8 cellular contexts compared by ENCODE assay signal in genomic region chr16:82031116-82032084, GRCh38. TPM values are rescaled to one million over a fixed set of nuclear protein-coding genes. Genes with fewer than 3 reads are reported as not detected.
DNase-seq lines count a peak whose midpoint lies in the region; ATAC-seq and TF ChIP-seq lines count a peak whose summit lies in the region.

No MANE protein-coding gene starts in this region.

- ATAC-seq in Panc1 = no peak
- ATAC-seq in HG02571 (IDR thresholded peaks at IDR 0.05; ENCODE audit: unreplicated experiment) = no peak
- no peak for ATAC-seq in activated naive CD8-positive, alpha-beta T cell treated with anti-CD3 and anti-CD28 coated beads, Interleukin-2, amount 50 U/mL, for 24 hours

- no peak overlapping the region for H3K27ac Mint-ChIP-seq in activated naive CD8-positive, alpha-beta T cell treated with anti-CD3 and anti-CD28 coated beads, Interleukin-2, amount 50 U/mL, for 24 hours

- no peaks in the 10 kb centered on the region for H3K9me3 Mint-ChIP-seq in activated naive CD8-positive, alpha-beta T cell treated with anti-CD3 and anti-CD28 coated beads, Interleukin-2, amount 50 U/mL, for 24 hours

- no peaks in the 10 kb centered on the region for H3K36me3 ChIP-seq in BJ (ENCODE audit: control insufficient read depth, insufficient read depth, low read length)
- no peaks in the 10 kb centered on the region for H3K36me3 ChIP-seq in Panc1 (ENCODE audit: control insufficient read depth, insufficient read depth, low read length)
- H3K36me3 ChIP-seq in tibial artery = no peaks in the 10 kb centered on the region

- peaks cover 22% of the 10 kb centered on the region for H3K27me3 Mint-ChIP-seq in activated naive CD8-positive, alpha-beta T cell treated with anti-CD3 and anti-CD28 coated beads, Interleukin-2, amount 50 U/mL, for 24 hours

- in situ Hi-C loops in Panc1 (cut with HindIII; ENCODE audit: low pct_unique_long_range_greater_than_20kb, low sequenced_read_pairs) = no loop called here

- no peak overlapping the region for H3K27ac ChIP-seq in Panc1 (ENCODE audit: low read length)
- no peak overlapping the region for H3K27ac ChIP-seq in tibial artery

- H3K4me1 ChIP-seq in Panc1 (ENCODE audit: control insufficient read depth, insufficient read depth, low read length) (peaks cover 2% of the 10 kb centered on the region; the same call in 1 of the 2 replicates), tibial artery (no peaks in the 10 kb centered on the region)

- POLR2A ChIA-PET in BJ (lab: Charles Lee) (no interaction called here), Panc1 (lab: Charles Lee) (no interaction called here)

- H3K4me3 Mint-ChIP-seq in activated naive CD8-positive, alpha-beta T cell treated with anti-CD3 and anti-CD28 coated beads, Interleukin-2, amount 50 U/mL, for 24 hours = no peak overlapping the region

- DNase-seq in BJ (ENCODE audit: low read depth) = peak; percentile 41
- peak; percentile 76 for DNase-seq in HCEC 1CT
- DNase-seq in Panc1 (ENCODE audit: low read depth, low spot score) = no peak
- peak; percentile 53 for DNase-seq in fibroblast of the conjunctiva (ENCODE audit: low read depth)
- DNase-seq in tibial artery = no peak
- DNase-seq in activated naive CD4-positive, alpha-beta T cell treated with Interleukin-2 at 50 U/mL for 16 hours = no peak
- DNase-seq in activated naive CD8-positive, alpha-beta T cell treated with anti-CD3 and anti-CD28 coated beads, Interleukin-2, amount 50 U/mL, for 24 hours = no peak

- intact Hi-C loops in Panc1 (cut with micrococcal nuclease; ENCODE audit: unreplicated experiment) (loop anchor here (1.0 kb wide), 1 partner anchor 199 kb away; no protein-coding TSS in a partner anchor), tibial artery (cut with DNase I; ENCODE audit: low total_unique reads) (no loop called here)

- CTCF ChIA-PET in BJ (lab: Yijun Ruan, JAX) = interaction anchor here (0.7 to 7.0 kb wide), 15 partner anchors 7 to 205 kb away, joined by 3 to 83 read pairs (median 3); no protein-coding TSS in a partner anchor
- CTCF ChIA-PET in Panc1 (lab: Charles Lee) = no interaction called here

- TF ChIP-seq CTCF in BJ (IDR thresholded peaks at IDR 0.05; ENCODE audit: insufficient read depth, low read depth, low read length) (peak; percentile 77), Panc1 (IDR thresholded peaks at IDR 0.05) (peak; percentile 37; the same call in 1 of the 2 replicates), tibial artery (IDR thresholded peaks at IDR 0.05) (peak; percentile 8 to 20)

- H3K27me3 ChIP-seq in BJ (ENCODE audit: control insufficient read depth, insufficient read depth, low read length) = no peaks in the 10 kb centered on the region
- H3K27me3 ChIP-seq in Panc1 (ENCODE audit: control insufficient read depth, insufficient read depth, low read length) = no peaks in the 10 kb centered on the region
- H3K27me3 ChIP-seq in tibial artery = peaks cover 0 to 10% of the 10 kb centered on the region in 2 donors

- H3K9me3 ChIP-seq in Panc1 (ENCODE audit: control insufficient read depth, insufficient read depth, low read depth, low read length) (no peaks in the 10 kb centered on the region), tibial artery (no peaks in the 10 kb centered on the region)

- H3K4me3 ChIP-seq in BJ (ENCODE audit: low read depth, low read length) = no peak overlapping the region
- H3K4me3 ChIP-seq in Panc1 (ENCODE audit: low read depth in 2 of 2, low read length in 2 of 2) = no peak overlapping the region
- H3K4me3 ChIP-seq in tibial artery = no peak overlapping the region

- no peaks in the 10 kb centered on the region for H3K36me3 Mint-ChIP-seq in activated naive CD8-positive, alpha-beta T cell treated with anti-CD3 and anti-CD28 coated beads, Interleukin-2, amount 50 U/mL, for 24 hours (ENCODE audit: low read depth)

- H3K4me1 Mint-ChIP-seq in activated naive CD8-positive, alpha-beta T cell treated with anti-CD3 and anti-CD28 coated beads, Interleukin-2, amount 50 U/mL, for 24 hours = no peaks in the 10 kb centered on the region

- no TSS peak for BruUV-seq in Panc1 (replicated peaks; lab: Mats Ljungman, UMichigan)

RNA-seq across cellular contexts. Expression of gene HSD17B2, which starts 3.7 kb away (rescaled TPM):
- polyA plus RNA-seq in BJ (2011; rRNA removed) = 0.60 and 0.81 TPM in 2 replicates
- polyA minus RNA-seq in BJ (2011; rRNA and poly(A)+ RNA removed) = 0.28 and 1.2 TPM in 2 replicates
- total RNA-seq in Panc1 (2021; ENCODE audit: unreplicated experiment) = 0.41 TPM
- 0.65 TPM for polyA plus RNA-seq in Panc1 (2012; ENCODE audit: insufficient read length)

RNA-seq across cellular contexts. Expression of gene SDR42E1, which starts 20.1 kb away (rescaled TPM):
- 0.44 and 0.80 TPM in 2 replicates for polyA plus RNA-seq in BJ (2011; rRNA removed)
- polyA minus RNA-seq in BJ (2011; rRNA and poly(A)+ RNA removed) = 0.09 and 0.15 TPM in 2 replicates
- 0.33 TPM for total RNA-seq in Panc1 (2021; ENCODE audit: unreplicated experiment)
- 0.75 TPM for polyA plus RNA-seq in Panc1 (2012; ENCODE audit: insufficient read length)

Comparison
In these comparisons a context has a peak if more than half of its experiments do, and no peak if none do; other contexts are left out.
1. DNase-seq: peak in BJ (single experiment), HCEC 1CT (single experiment) and fibroblast of the conjunctiva (single experiment); none in Panc1 (single experiment), tibial artery (0 of 2), activated naive CD4-positive, alpha-beta T cell treated with Interleukin-2 at 50 U/mL for 16 hours (single experiment) and activated naive CD8-positive, alpha-beta T cell treated with anti-CD3 and anti-CD28 coated beads, Interleukin-2, amount 50 U/mL, for 24 hours (single experiment).
2. CTCF ChIP-seq: peak in every context shown above with its lines; median percentile 77 in BJ; 37 in Panc1; 14 in tibial artery.